14 cellular contexts compared by ENCODE assay signal in genomic region chr18:8153887-8154583, GRCh38.
A peak's percentile ranks its signal among the peaks of the same experiment; 100 is the strongest.
DNase-seq lines count a peak whose midpoint lies in the region; ATAC-seq and TF ChIP-seq lines count a peak whose summit lies in the region.
"Had no signal": no experiment of that assay in that cellular context is flagged by ENCODE, and none has a peak within 500 bp of the region (broad histone marks: within the 10 kb centered on the region; RNA-seq: fewer than 3 reads in every experiment).

No MANE protein-coding gene starts in this region.

- no peak overlapping the region for H3K4me3 Mint-ChIP-seq in chondrocyte (ENCODE audit: unreplicated experiment)
- H3K4me3 Mint-ChIP-seq: brain had no signal

- CTCF ChIA-PET in AG04449 (lab: Yijun Ruan, JAX) = no interaction called here

- peaks cover 23% of the 10 kb centered on the region for H3K4me1 Mint-ChIP-seq in chondrocyte (ENCODE audit: low read depth)
- H3K4me1 Mint-ChIP-seq: brain had no signal

- H3K27me3 Mint-ChIP-seq in chondrocyte (ENCODE audit: low read depth) = no peaks in the 10 kb centered on the region
- H3K27me3 Mint-ChIP-seq: brain had no signal

- POLR2A ChIA-PET in AG04449 (lab: Yijun Ruan, JAX) = no interaction called here

- ATAC-seq in HG03342 (IDR thresholded peaks at IDR 0.05; ENCODE audit: unreplicated experiment) = no peak
- no peak for ATAC-seq in HG03175 (IDR thresholded peaks at IDR 0.05; ENCODE audit: unreplicated experiment)

- no peak overlapping the region for H3K4me3 ChIP-seq in AG04449 (ENCODE audit: low read depth, low read length)
- H3K4me3 ChIP-seq: hepatocyte, lung, thyroid gland had no signal

- TF ChIP-seq CTCF in AG04449 (IDR thresholded peaks at IDR 0.05; ENCODE audit: insufficient read depth, low read length, missing control alignments) (no peak), chondrocyte (IDR thresholded peaks at IDR 0.05) (no peak)

- peak overlapping the region; percentile 42 for H3K27ac Mint-ChIP-seq in chondrocyte (ENCODE audit: unreplicated experiment)

- H3K36me3 Mint-ChIP-seq in chondrocyte (ENCODE audit: low read depth) = peaks cover 2% of the 10 kb centered on the region

- peaks cover 3% of the 10 kb centered on the region for H3K9me3 Mint-ChIP-seq in chondrocyte (ENCODE audit: low read depth)

- DNase-seq in AG04449 (ENCODE audit: low read depth, low spot score) = peak; percentile 46
- peak; percentile 41 for DNase-seq in HK-2 (ENCODE audit: unreplicated experiment)
- no peak for DNase-seq in chondrocyte (ENCODE audit: low spot score)
- peak; percentile 69 for DNase-seq in islet precursor cell
- DNase-seq in activated CD8-positive, alpha-beta memory T cell treated with anti-CD3 and anti-CD28 coated beads, Interleukin-2, amount 50 U/mL, for 4 hours = no peak
- DNase-seq in AML-193 (lab: John Stamatoyannopoulos, UW) = no peak
- DNase-seq: activated effector memory CD4-positive, alpha-beta T cell treated with anti-CD3 and anti-CD28 coated beads, Interleukin-2, amount 50 U/mL, for 16 hours; DMS153; thyroid gland had no signal

Comparison
In these comparisons a context has a peak if more than half of its experiments do, and no peak if none do; other contexts are left out.
1. DNase-seq: peak in AG04449 (single experiment), HK-2 (single experiment) and islet precursor cell (single experiment); none in chondrocyte (single experiment), activated CD8-positive, alpha-beta memory T cell treated with anti-CD3 and anti-CD28 coated beads, Interleukin-2, amount 50 U/mL, for 4 hours (single experiment) and AML-193 (0 of 2).